In the genomic region with DNA sequence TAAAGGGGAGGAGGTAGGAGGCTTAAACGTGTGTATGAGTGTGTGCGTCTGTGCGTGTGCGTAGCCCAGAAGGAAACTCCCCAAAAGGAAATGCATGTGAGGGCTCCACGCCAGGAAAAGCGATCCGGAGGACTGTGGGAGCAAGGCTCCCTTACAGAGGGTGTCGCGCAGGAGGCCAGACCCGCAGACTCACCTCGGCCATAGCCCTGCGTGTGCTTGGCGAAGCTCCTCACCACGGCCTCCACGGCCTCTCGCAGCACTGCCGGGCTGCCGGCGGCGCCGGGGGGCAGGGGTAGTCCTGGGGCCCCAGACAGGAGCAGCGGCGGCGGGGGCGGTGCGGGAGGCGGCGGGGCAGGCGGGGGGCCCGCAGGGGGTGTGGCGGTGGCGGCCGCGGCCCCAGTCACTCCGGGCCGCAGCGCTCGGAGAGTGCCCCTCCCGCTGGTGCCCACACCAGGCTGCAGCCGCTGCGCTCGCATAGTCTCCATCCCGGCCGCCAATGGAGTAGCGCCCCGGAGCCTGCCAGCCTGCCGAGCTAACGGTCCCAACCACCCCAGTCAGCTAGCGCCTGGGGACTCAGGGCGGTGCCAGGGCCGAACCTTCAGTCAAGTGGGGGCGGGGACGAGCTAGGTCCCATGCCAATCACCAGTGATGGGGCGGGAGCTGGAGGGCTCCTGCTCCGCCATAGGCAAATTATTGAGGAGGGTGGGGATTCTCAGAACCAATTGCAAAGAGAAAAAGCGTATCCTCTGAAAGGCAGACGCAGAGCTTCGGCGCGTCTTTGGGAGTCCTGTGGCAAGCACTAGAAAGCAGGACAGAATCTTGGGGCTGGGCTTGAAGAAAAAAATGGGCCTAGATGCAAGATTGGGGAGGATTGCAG, we compare ENCODE assay signal across 9 cellular contexts. TPM values are rescaled to one million over a fixed set of nuclear protein-coding genes. Genes with fewer than 3 reads are reported as not detected.
A peak's percentile ranks its signal among the peaks of the same experiment; 100 is the strongest.
DNase-seq lines count a peak whose midpoint lies in the region; ATAC-seq, FAIRE-seq and TF ChIP-seq lines count a peak whose summit lies in the region.
"Had no signal": no experiment of that assay in that cellular context is flagged by ENCODE, and none has a peak within 500 bp of the region (broad histone marks: within the 10 kb centered on the region; RNA-seq: fewer than 3 reads in every experiment).

A gene (minus strand): TSS at position 575 of the 877 bp plus-strand sequence. CDS start 90 bp downstream, at position 485.

- no peaks in the 10 kb centered on the region for H3K9me1 ChIP-seq in keratinocyte (ENCODE audit: control insufficient read depth, extremely low read depth, insufficient read depth, low read length)

- DNase-seq in AG09319 (ENCODE audit: extremely low read depth, low read depth) (peak; percentile 90), NCI-H460 (ENCODE audit: extremely low read depth, low read depth) (peak; percentile 99), cerebellar nuclear complex (lab: John Stamatoyannopoulos, UW) (peak; percentile 92 to 99), keratinocyte (ENCODE audit: low read depth, low spot score) (peak; percentile 72)
- peak; percentile 92 for DNase-seq in activated CD4-positive, CD25-positive, alpha-beta regulatory T cell treated with anti-CD3 and anti-CD28 coated beads, Interleukin-2, amount 50 U/mL, for 72 hours
- peak; percentile 86 to 89 for DNase-seq in stimulated activated CD4-positive, alpha-beta T cell treated with anti-CD3 and anti-CD28 coated beads, Interleukin-15, amount 100 ng/mL, for 1 hour (ENCODE audit: low read depth in 1 of 2, low spot score in 1 of 2)

- peak; percentile 17 for FAIRE-seq in keratinocyte (lab: Jason Lieb, UNC)
- FAIRE-seq: colon had no signal

- dilution Hi-C loops in keratinocyte (cut with MboI; ENCODE audit: extremely low pct_ligation_motif_present, low sequenced_read_pairs) = no loop called here

- peaks cover 39% of the 10 kb centered on the region for H3K4me1 ChIP-seq in keratinocyte (ENCODE audit: control insufficient read depth, extremely low read depth, insufficient read depth, low read length)

- peak within 1 kb of the TSS; percentile 98 for H3K4me2 ChIP-seq in keratinocyte (ENCODE audit: control insufficient read depth, extremely low read depth, insufficient read depth, low read depth, low read length)

- H3K27me3 ChIP-seq in keratinocyte (ENCODE audit: control insufficient read depth, extremely low read depth, insufficient read depth, low read length) = peaks cover 2% of the 10 kb centered on the region

- peak within 1 kb of the TSS; percentile 80 for H3K9ac ChIP-seq in keratinocyte (ENCODE audit: control insufficient read depth, extremely low read depth, insufficient read depth, low read length)

- peaks cover 12% of the 10 kb centered on the region for H3K79me2 ChIP-seq in keratinocyte (ENCODE audit: control insufficient read depth, insufficient read depth, low read length)

- H3K4me3 ChIP-seq in keratinocyte (ENCODE audit: control insufficient read depth in 2 of 3, extremely low read depth in 1 of 3, insufficient read depth in 2 of 3, low read depth in 1 of 3, low read length in 3 of 3) = peak within 1 kb of the TSS; percentile 66 to 82 (median 74)

- ATAC-seq in GM19043 (IDR thresholded peaks at IDR 0.05; ENCODE audit: low read depth, unreplicated experiment) (peak; percentile 84), HG03378 (IDR thresholded peaks at IDR 0.05; ENCODE audit: unreplicated experiment) (peak; percentile 85)

- H3K9me3 ChIP-seq in keratinocyte (ENCODE audit: control insufficient read depth, low read depth, low read length) = no peaks in the 10 kb centered on the region

- peak within 1 kb of the TSS; percentile 88 for H2AFZ ChIP-seq in keratinocyte (ENCODE audit: control insufficient read depth, low read length)

- H3K36me3 ChIP-seq in keratinocyte (ENCODE audit: control insufficient read depth in 2 of 2, extremely low read depth in 1 of 2, insufficient read depth in 2 of 2, low read length in 2 of 2) = no peaks in the 10 kb centered on the region

- TF ChIP-seq CTCF in AG09319 (IDR thresholded peaks at IDR 0.05; ENCODE audit: low read depth, low read length) (no peak), keratinocyte (optimal IDR thresholded peaks at IDR 0.05 in 1 of 3, IDR thresholded peaks at IDR 0.05 in 1 of 3, conservative IDR thresholded peaks at IDR 0.05 in 1 of 3; ENCODE audit: extremely low read depth in 1 of 3, insufficient read depth in 2 of 3, low read length in 3 of 3) (no peak)

- H3K27ac ChIP-seq in keratinocyte (ENCODE audit: control insufficient read depth, insufficient read depth, low read length) = peak within 1 kb of the TSS; percentile 45

- H4K20me1 ChIP-seq in keratinocyte (ENCODE audit: control insufficient read depth, extremely low read depth, insufficient read depth, low read length) = no peaks in the 10 kb centered on the region

RNA-seq across cellular contexts. Expression of the gene that starts here (rescaled TPM):
- total RNA-seq in NCI-H460 (2014; rRNA removed; shearing (Covaris generic)) = 48.1 and 51.0 TPM in 2 replicates
- polyA plus RNA-seq in NCI-H460 (2014; cell fraction: nucleus; rRNA removed) = 16.6 and 19.5 TPM in 2 replicates
- 9.2 to 26.4 TPM (median 20.0 TPM) in 3 replicates for polyA plus RNA-seq in keratinocyte
- 0.77 TPM for polyA plus RNA-seq in keratinocyte (2011; ENCODE audit: low read depth)
- polyA plus RNA-seq in keratinocyte (2011; cell fraction: cytosol; rRNA removed) = 16.8 and 21.1 TPM in 2 replicates
- polyA plus RNA-seq in keratinocyte (2011; cell fraction: nucleus; rRNA removed) = 12.9 and 13.4 TPM in 2 replicates
- polyA plus RNA-seq in keratinocyte (2012; ENCODE audit: low replicate concordance) = 2.4 and 9.0 TPM in 2 replicates
- 10.7 to 17.8 TPM (median 16.1 TPM) in 3 replicates for polyA minus RNA-seq in keratinocyte
- 18.8 TPM for polyA minus RNA-seq in keratinocyte (2011; cell fraction: cytosol; rRNA and poly(A)+ RNA removed)
- 5.2 and 8.9 TPM in 2 replicates for polyA minus RNA-seq in keratinocyte (2011; cell fraction: nucleus; rRNA and poly(A)+ RNA removed)

Comparison
In these comparisons a context has a peak if more than half of its experiments do, and no peak if none do; other contexts are left out.
1. Peak in every context shown above with its lines: DNase-seq, ATAC-seq, H3K4me3 ChIP-seq and H3K27ac ChIP-seq.